ENCODE assay signal across 26 cellular contexts in genomic region chrX:131226591-131226990, GRCh38.
"Had no signal": no experiment of that assay in that cellular context is flagged by ENCODE, and none has a peak within 500 bp of the region (broad histone marks: within the 10 kb centered on the region; RNA-seq: fewer than 3 reads in every experiment).

No MANE protein-coding gene starts in this region.

- DNase-seq: naive B cell; naive thymus-derived CD8-positive, alpha-beta T cell; nephron progenitor cell; nucleus accumbens; pancreas; psoas muscle; right cardiac atrium; spleen; stimulated activated CD4-positive, alpha-beta T cell treated with anti-CD3 and anti-CD28 coated beads, Interleukin-12 subunit alpha, Interleukin-12 subunit beta, amount 100 ng/mL, for 4 hours; stimulated activated CD4-positive, alpha-beta T cell treated with anti-CD3 and anti-CD28 coated beads, Interleukin-1b, Interleukin-23, amount 100 ng/mL, for 48 hours; stimulated activated CD4-positive, alpha-beta T cell treated with anti-CD3 and anti-CD28 coated beads, Interleukin-4, amount 100 ng/mL, for 24 hours; stimulated activated naive B cell treated with anti-CD40 and anti-IgM and Interleukin-4, amounts not matched to agents 10 μg/mL and 1 μg/mL and 100 μg/mL, for 72 hours; stimulated activated naive CD4-positive, alpha-beta T cell treated with Interleukin-2 at 50 U/mL for 16 hours; stomach; thyroid gland; upper lobe of left lung had no signal

- H3K9me3 ChIP-seq: neutrophil, pancreas, psoas muscle, spleen, stomach, thoracic aorta, thyroid gland, tibial nerve, upper lobe of left lung, vagina had no signal

- H3K4me1 ChIP-seq: pancreas, psoas muscle, spleen, stomach, thyroid gland, tibial nerve, upper lobe of left lung, vagina had no signal

- H3K36me3 ChIP-seq: neutrophil, pancreas, spleen, stomach, thoracic aorta, thyroid gland, tibial nerve, upper lobe of left lung, vagina had no signal

- ATAC-seq: naive thymus-derived CD8-positive, alpha-beta T cell; natural killer cell treated with Interleukin-12 subunit alpha and Interleukin-12 subunit beta and Interleukin-15 and Interleukin-18, amount 100 ng/mL, for 72 hours; pancreas; psoas muscle; right cardiac atrium; sciatic nerve; stimulated activated effector memory CD8-positive, alpha-beta T cell treated with anti-CD3 and anti-CD28 coated beads, Interleukin-12 subunit alpha, Interleukin-12 subunit beta, amount 100 ng/mL, for 72 hours; stimulated activated naive B cell treated with anti-CD40 and anti-IgM and Interleukin-4, amounts not matched to agents 10 μg/mL and 1 μg/mL and 100 μg/mL, for 72 hours had no signal

- FAIRE-seq: pancreas, urothelium cell line had no signal

- H3K27ac ChIP-seq: neutrophil, pancreas, psoas muscle, skin epidermis, spleen, stomach, thoracic aorta, thyroid gland, tibial nerve, upper lobe of left lung, vagina had no signal

- H3K4me3 ChIP-seq: pancreas, psoas muscle, skin epidermis, smooth muscle cell, spleen, stomach, thoracic aorta, thyroid gland, tibial nerve, upper lobe of left lung, vagina had no signal

- H3K4me2 ChIP-seq: smooth muscle cell had no signal

- H3K27me3 ChIP-seq: neutrophil, pancreas, thyroid gland, upper lobe of left lung, vagina had no signal
